Comparison of ENCODE assay signal across 2 cellular contexts in the genomic region with DNA sequence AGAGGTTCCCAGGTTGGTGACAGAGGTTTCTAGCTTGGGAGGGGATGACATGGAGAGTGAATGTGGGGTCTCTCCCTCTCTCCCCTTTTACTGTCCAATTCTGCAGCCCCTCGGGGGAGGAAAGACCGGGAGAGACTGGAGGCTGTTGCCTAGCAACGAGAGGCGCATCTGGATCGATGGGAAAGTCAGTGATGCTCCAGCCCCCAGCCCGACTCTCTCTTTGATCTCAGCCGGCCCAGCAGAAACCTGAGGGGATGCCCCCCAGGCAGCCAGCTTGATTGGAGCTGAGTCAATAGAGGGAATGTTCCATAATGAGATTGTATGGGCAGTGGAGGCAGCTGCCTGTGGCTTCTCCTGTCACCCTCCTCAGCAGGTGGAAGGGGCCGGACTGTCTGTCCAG.
TF ChIP-seq lines count a peak whose summit lies in the region.

No MANE protein-coding gene starts in this region.

TF ChIP-seq in HEK293, 187 proteins besides CTCF, POLR2A, EP300 and RAD21 (continued from another document):
- TF ChIP-seq, protein P1, sequence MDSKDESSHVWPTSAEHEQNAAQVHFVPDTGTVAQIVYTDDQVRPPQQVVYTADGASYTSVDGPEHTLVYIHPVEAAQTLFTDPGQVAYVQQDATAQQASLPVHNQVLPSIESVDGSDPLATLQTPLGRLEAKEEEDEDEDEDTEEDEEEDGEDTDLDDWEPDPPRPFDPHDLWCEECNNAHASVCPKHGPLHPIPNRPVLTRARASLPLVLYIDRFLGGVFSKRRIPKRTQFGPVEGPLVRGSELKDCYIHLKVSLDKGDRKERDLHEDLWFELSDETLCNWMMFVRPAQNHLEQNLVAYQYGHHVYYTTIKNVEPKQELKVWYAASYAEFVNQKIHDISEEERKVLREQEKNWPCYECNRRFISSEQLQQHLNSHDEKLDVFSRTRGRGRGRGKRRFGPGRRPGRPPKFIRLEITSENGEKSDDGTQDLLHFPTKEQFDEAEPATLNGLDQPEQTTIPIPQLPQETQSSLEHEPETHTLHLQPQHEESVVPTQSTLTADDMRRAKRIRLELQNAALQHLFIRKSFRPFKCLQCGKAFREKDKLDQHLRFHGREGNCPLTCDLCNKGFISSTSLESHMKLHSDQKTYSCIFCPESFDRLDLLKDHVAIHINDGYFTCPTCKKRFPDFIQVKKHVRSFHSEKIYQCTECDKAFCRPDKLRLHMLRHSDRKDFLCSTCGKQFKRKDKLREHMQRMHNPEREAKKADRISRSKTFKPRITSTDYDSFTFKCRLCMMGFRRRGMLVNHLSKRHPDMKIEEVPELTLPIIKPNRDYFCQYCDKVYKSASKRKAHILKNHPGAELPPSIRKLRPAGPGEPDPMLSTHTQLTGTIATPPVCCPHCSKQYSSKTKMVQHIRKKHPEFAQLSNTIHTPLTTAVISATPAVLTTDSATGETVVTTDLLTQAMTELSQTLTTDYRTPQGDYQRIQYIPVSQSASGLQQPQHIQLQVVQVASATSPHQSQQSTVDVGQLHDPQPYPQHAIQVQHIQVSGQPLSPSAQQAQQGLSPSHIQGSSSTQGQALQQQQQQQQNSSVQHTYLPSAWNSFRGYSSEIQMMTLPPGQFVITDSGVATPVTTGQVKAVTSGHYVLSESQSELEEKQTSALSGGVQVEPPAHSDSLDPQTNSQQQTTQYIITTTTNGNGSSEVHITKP (tag by site-specific recombination; IDR thresholded peaks at IDR 0.05) = peak; percentile 40; the same call in 1 of the 2 replicates
- no peak for TF ChIP-seq HOXC10 (CRISPR knock-in tag; IDR thresholded peaks at IDR 0.05)
- TF ChIP-seq, protein P2, sequence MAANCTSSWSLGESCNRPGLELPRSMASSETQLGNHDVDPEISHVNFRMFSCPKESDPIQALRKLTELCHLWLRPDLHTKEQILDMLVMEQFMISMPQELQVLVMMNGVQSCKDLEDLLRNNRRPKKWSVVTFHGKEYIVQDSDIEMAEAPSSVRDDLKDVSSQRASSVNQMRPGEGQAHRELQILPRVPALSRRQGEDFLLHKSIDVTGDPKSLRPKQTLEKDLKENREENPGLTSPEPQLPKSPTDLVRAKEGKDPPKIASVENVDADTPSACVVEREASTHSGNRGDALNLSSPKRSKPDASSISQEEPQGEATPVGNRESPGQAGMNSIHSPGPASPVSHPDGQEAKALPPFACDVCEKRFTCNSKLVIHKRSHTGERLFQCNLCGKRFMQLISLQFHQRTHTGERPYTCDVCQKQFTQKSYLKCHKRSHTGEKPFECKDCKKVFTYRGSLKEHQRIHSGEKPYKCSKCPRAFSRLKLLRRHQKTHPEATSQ (tag by site-specific recombination; IDR thresholded peaks at IDR 0.05) = no peak

TF ChIP-seq in WTC11, 78 proteins besides CTCF, POLR2A, EP300 and RAD21 (continued from another document):
- TF ChIP-seq ZNF219 (CRISPR knock-in tag; IDR thresholded peaks at IDR 0.05; ENCODE audit: borderline replicate concordance) (no peak), RELA (CRISPR knock-in tag; IDR thresholded peaks at IDR 0.05; ENCODE audit: borderline replicate concordance) (no peak)
- TF ChIP-seq, protein P3, sequence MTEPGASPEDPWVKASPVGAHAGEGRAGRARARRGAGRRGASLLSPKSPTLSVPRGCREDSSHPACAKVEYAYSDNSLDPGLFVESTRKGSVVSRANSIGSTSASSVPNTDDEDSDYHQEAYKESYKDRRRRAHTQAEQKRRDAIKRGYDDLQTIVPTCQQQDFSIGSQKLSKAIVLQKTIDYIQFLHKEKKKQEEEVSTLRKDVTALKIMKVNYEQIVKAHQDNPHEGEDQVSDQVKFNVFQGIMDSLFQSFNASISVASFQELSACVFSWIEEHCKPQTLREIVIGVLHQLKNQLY (CRISPR knock-in tag; IDR thresholded peaks at IDR 0.05) = no peak
